ENCODE assay signal across 8 cellular contexts in genomic region chr3:124995460-124995994, GRCh38.
DNase-seq lines count a peak whose midpoint lies in the region; ATAC-seq and TF ChIP-seq lines count a peak whose summit lies in the region.

No MANE protein-coding gene starts in this region.

- H3K4me3 ChIP-seq in AG10803 (ENCODE audit: low read length) (no peak overlapping the region), epithelial cell of esophagus (ENCODE audit: low read length) (no peak overlapping the region)

- H3K27ac ChIP-seq in substantia nigra (ENCODE audit: low read depth, low read length, poor library complexity, severe bottlenecking): peak overlapping the region; percentile 6

- ATAC-seq in GM21526 (IDR thresholded peaks at IDR 0.05; ENCODE audit: low FRiP score, unreplicated experiment): no peak

- peak; percentile 45 for DNase-seq in AG10803 (ENCODE audit: low read depth)
- peak; percentile 76 for DNase-seq in GM13977 (ENCODE audit: low spot score)
- DNase-seq in NCI-H446 treated with DMSO at 0.1 percent for 48 hours (lab: John Stamatoyannopoulos, UW): peak; percentile 24
- DNase-seq in activated CD8-positive, alpha-beta memory T cell treated with anti-CD3 and anti-CD28 coated beads, Interleukin-2, amount 50 U/mL, for 4 hours: peak; percentile 53
- peak; percentile 57 for DNase-seq in epithelial cell of esophagus (ENCODE audit: low read depth)
- peak; percentile 72 for DNase-seq in mucosa of gallbladder (ENCODE audit: low spot score)
- peak in 42 of 49 donors; percentile 7 to 78 (median 51) for DNase-seq in substantia nigra (lab: John Stamatoyannopoulos, UW)

- in situ Hi-C loops in GM13977 (cut with MboI; ENCODE audit: low pct_unique_long_range_greater_than_20kb, low sequenced_read_pairs, unreplicated experiment): no loop called here

- TF ChIP-seq CTCF in AG10803 (conservative IDR thresholded peaks at IDR 0.05; ENCODE audit: low read length) (peak; percentile 69), GM13977 (IDR thresholded peaks at IDR 0.05; ENCODE audit: extremely low read depth, insufficient read depth, missing control alignments) (peak; percentile 80), epithelial cell of esophagus (IDR thresholded peaks at IDR 0.05; ENCODE audit: insufficient read depth, low read depth, low read length, missing control alignments) (peak; percentile 90)

Comparison
In these comparisons a context has a peak if more than half of its experiments do, and no peak if none do; other contexts are left out.
1. DNase-seq: peak in every context shown above with its lines; median percentile 76 in GM13977; 72 in mucosa of gallbladder; 57 in epithelial cell of esophagus; 53 in activated CD8-positive, alpha-beta memory T cell treated with anti-CD3 and anti-CD28 coated beads, Interleukin-2, amount 50 U/mL, for 4 hours; 51 in substantia nigra; 45 in AG10803; 24 in NCI-H446 treated with DMSO at 0.1 percent for 48 hours.